In the genomic region with DNA sequence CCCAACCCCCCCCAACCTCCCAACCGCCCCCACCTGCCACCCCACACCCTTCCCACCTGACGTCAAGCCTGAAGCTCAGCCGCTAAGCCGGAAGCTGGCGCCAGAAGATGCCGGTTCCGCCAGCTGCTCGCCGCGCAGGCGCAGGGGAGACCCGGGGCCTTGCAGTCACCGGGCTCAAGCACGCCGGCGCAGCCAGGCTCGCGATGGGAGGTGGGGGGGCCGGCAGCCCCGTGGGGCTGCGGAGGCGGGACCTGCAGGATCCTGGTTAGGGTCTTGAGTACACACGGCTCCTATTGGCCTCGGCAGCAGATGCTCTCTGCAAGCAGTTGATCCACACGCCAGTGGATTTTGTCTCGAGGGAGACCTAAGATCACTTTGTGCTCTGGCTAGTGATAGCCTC, we compare ENCODE assay signal across 1 cellular context.
TF ChIP-seq lines count a peak whose summit lies in the region.

Gene LIG4 (minus strand): TSS at position 109 of the 400 bp plus-strand sequence. CDS start 4,268 bp downstream, outside the sequence.

TF ChIP-seq in HepG2, 621 proteins besides CTCF, POLR2A, EP300 and RAD21 (continued from another document and continues in another):
- TF ChIP-seq, protein P1, sequence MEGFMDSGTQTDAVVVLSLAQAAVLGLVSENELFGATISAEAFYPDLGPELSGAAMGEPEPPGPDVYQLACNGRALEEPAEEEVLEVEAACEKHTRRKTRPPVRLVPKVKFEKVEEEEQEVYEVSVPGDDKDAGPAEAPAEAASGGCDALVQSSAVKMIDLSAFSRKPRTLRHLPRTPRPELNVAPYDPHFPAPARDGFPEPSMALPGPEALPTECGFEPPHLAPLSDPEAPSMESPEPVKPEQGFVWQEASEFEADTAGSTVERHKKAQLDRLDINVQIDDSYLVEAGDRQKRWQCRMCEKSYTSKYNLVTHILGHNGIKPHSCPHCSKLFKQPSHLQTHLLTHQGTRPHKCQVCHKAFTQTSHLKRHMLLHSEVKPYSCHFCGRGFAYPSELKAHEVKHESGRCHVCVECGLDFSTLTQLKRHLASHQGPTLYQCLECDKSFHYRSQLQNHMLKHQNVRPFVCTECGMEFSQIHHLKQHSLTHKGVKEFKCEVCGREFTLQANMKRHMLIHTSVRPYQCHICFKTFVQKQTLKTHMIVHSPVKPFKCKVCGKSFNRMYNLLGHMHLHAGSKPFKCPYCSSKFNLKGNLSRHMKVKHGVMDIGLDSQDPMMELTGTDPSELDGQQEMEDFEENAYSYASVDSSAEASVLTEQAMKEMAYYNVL (CRISPR knock-in tag; IDR thresholded peaks at IDR 0.05; ENCODE audit: borderline replicate concordance) = no peak
- no peak for TF ChIP-seq YY1 (IDR thresholded peaks at IDR 0.05; ENCODE audit: insufficient read depth, insufficient replicate concordance, low read depth, low read length)
- TF ChIP-seq ZNF629 (CRISPR knock-in tag; conservative IDR thresholded peaks at IDR 0.05) = no peak
- no peak for TF ChIP-seq PPARG (CRISPR knock-in tag; conservative IDR thresholded peaks at IDR 0.05)
- TF ChIP-seq, protein P2, sequence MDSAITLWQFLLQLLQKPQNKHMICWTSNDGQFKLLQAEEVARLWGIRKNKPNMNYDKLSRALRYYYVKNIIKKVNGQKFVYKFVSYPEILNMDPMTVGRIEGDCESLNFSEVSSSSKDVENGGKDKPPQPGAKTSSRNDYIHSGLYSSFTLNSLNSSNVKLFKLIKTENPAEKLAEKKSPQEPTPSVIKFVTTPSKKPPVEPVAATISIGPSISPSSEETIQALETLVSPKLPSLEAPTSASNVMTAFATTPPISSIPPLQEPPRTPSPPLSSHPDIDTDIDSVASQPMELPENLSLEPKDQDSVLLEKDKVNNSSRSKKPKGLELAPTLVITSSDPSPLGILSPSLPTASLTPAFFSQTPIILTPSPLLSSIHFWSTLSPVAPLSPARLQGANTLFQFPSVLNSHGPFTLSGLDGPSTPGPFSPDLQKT (CRISPR knock-in tag; IDR thresholded peaks at IDR 0.05; ENCODE audit: borderline replicate concordance) = no peak
- TF ChIP-seq, protein P3, sequence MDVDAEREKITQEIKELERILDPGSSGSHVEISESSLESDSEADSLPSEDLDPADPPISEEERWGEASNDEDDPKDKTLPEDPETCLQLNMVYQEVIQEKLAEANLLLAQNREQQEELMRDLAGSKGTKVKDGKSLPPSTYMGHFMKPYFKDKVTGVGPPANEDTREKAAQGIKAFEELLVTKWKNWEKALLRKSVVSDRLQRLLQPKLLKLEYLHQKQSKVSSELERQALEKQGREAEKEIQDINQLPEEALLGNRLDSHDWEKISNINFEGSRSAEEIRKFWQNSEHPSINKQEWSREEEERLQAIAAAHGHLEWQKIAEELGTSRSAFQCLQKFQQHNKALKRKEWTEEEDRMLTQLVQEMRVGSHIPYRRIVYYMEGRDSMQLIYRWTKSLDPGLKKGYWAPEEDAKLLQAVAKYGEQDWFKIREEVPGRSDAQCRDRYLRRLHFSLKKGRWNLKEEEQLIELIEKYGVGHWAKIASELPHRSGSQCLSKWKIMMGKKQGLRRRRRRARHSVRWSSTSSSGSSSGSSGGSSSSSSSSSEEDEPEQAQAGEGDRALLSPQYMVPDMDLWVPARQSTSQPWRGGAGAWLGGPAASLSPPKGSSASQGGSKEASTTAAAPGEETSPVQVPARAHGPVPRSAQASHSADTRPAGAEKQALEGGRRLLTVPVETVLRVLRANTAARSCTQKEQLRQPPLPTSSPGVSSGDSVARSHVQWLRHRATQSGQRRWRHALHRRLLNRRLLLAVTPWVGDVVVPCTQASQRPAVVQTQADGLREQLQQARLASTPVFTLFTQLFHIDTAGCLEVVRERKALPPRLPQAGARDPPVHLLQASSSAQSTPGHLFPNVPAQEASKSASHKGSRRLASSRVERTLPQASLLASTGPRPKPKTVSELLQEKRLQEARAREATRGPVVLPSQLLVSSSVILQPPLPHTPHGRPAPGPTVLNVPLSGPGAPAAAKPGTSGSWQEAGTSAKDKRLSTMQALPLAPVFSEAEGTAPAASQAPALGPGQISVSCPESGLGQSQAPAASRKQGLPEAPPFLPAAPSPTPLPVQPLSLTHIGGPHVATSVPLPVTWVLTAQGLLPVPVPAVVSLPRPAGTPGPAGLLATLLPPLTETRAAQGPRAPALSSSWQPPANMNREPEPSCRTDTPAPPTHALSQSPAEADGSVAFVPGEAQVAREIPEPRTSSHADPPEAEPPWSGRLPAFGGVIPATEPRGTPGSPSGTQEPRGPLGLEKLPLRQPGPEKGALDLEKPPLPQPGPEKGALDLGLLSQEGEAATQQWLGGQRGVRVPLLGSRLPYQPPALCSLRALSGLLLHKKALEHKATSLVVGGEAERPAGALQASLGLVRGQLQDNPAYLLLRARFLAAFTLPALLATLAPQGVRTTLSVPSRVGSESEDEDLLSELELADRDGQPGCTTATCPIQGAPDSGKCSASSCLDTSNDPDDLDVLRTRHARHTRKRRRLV (CRISPR knock-in tag; IDR thresholded peaks at IDR 0.05) = no peak
- no peak for TF ChIP-seq ZNF451 (CRISPR knock-in tag; IDR thresholded peaks at IDR 0.05)
- TF ChIP-seq FOXK1 (CRISPR knock-in tag; IDR thresholded peaks at IDR 0.05; ENCODE audit: borderline replicate concordance, low read depth) = peak; percentile 62; the same call in 1 of the 2 replicates
- TF ChIP-seq NFIC (IDR thresholded peaks at IDR 0.05; ENCODE audit: low read length) = no peak
- TF ChIP-seq ZNF276 (CRISPR knock-in tag; IDR thresholded peaks at IDR 0.05; ENCODE audit: low read depth) = no peak
- no peak for TF ChIP-seq CEBPG (CRISPR knock-in tag; IDR thresholded peaks at IDR 0.05)
- TF ChIP-seq, protein P4, sequence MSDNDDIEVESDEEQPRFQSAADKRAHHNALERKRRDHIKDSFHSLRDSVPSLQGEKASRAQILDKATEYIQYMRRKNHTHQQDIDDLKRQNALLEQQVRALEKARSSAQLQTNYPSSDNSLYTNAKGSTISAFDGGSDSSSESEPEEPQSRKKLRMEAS (IDR thresholded peaks at IDR 0.05) = peak; percentile 82
- TF ChIP-seq NFRKB (IDR thresholded peaks at IDR 0.05) = no peak
- TF ChIP-seq MXD3 (CRISPR knock-in tag; IDR thresholded peaks at IDR 0.05) = 0 out of 2 replicates have a peak, but pooled peaks have one; percentile 21
- TF ChIP-seq CCDC6 (CRISPR knock-in tag; IDR thresholded peaks at IDR 0.05) = no peak
- TF ChIP-seq IRX3 (CRISPR knock-in tag; IDR thresholded peaks at IDR 0.05; ENCODE audit: borderline replicate concordance, low read depth) = no peak
- TF ChIP-seq, protein P5, sequence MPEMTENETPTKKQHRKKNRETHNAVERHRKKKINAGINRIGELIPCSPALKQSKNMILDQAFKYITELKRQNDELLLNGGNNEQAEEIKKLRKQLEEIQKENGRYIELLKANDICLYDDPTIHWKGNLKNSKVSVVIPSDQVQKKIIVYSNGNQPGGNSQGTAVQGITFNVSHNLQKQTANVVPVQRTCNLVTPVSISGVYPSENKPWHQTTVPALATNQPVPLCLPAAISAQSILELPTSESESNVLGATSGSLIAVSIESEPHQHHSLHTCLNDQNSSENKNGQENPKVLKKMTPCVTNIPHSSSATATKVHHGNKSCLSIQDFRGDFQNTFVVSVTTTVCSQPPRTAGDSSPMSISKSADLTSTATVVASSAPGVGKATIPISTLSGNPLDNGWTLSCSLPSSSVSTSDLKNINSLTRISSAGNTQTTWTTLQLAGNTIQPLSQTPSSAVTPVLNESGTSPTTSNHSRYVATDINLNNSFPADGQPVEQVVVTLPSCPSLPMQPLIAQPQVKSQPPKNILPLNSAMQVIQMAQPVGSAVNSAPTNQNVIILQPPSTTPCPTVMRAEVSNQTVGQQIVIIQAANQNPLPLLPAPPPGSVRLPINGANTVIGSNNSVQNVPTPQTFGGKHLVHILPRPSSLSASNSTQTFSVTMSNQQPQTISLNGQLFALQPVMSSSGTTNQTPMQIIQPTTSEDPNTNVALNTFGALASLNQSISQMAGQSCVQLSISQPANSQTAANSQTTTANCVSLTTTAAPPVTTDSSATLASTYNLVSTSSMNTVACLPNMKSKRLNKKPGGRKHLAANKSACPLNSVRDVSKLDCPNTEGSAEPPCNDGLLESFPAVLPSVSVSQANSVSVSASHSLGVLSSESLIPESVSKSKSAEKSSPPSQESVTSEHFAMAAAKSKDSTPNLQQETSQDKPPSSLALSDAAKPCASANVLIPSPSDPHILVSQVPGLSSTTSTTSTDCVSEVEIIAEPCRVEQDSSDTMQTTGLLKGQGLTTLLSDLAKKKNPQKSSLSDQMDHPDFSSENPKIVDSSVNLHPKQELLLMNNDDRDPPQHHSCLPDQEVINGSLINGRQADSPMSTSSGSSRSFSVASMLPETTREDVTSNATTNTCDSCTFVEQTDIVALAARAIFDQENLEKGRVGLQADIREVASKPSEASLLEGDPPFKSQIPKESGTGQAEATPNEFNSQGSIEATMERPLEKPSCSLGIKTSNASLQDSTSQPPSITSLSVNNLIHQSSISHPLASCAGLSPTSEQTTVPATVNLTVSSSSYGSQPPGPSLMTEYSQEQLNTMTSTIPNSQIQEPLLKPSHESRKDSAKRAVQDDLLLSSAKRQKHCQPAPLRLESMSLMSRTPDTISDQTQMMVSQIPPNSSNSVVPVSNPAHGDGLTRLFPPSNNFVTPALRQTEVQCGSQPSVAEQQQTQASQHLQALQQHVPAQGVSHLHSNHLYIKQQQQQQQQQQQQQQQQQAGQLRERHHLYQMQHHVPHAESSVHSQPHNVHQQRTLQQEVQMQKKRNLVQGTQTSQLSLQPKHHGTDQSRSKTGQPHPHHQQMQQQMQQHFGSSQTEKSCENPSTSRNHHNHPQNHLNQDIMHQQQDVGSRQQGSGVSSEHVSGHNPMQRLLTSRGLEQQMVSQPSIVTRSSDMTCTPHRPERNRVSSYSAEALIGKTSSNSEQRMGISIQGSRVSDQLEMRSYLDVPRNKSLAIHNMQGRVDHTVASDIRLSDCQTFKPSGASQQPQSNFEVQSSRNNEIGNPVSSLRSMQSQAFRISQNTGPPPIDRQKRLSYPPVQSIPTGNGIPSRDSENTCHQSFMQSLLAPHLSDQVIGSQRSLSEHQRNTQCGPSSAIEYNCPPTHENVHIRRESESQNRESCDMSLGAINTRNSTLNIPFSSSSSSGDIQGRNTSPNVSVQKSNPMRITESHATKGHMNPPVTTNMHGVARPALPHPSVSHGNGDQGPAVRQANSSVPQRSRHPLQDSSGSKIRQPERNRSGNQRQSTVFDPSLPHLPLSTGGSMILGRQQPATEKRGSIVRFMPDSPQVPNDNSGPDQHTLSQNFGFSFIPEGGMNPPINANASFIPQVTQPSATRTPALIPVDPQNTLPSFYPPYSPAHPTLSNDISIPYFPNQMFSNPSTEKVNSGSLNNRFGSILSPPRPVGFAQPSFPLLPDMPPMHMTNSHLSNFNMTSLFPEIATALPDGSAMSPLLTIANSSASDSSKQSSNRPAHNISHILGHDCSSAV (CRISPR knock-in tag; IDR thresholded peaks at IDR 0.05; ENCODE audit: borderline replicate concordance) = no peak
- no peak for TF ChIP-seq ZNF674 (CRISPR knock-in tag; IDR thresholded peaks at IDR 0.05; ENCODE audit: low read depth)
- TF ChIP-seq ZNF781 (CRISPR knock-in tag; IDR thresholded peaks at IDR 0.05; ENCODE audit: borderline replicate concordance, not compliant biosample characterization) = no peak
- no peak for TF ChIP-seq RELA (CRISPR knock-in tag; IDR thresholded peaks at IDR 0.05)
- no peak for TF ChIP-seq ZNF432 (CRISPR knock-in tag; IDR thresholded peaks at IDR 0.05; ENCODE audit: borderline replicate concordance)
- TF ChIP-seq KMT2B (CRISPR knock-in tag; IDR thresholded peaks at IDR 0.05) = peak; percentile 69
- TF ChIP-seq ARNT2 (CRISPR knock-in tag; IDR thresholded peaks at IDR 0.05; ENCODE audit: low read depth) = no peak
- TF ChIP-seq AHR (CRISPR knock-in tag; IDR thresholded peaks at IDR 0.05) = no peak
- no peak for TF ChIP-seq LCORL (IDR thresholded peaks at IDR 0.05)
- no peak for TF ChIP-seq LCORL (CRISPR knock-in tag; IDR thresholded peaks at IDR 0.05)
- TF ChIP-seq ZNF33B (CRISPR knock-in tag; IDR thresholded peaks at IDR 0.05) = no peak
- peak; percentile 46; the same call in 1 of the 2 replicates for TF ChIP-seq ZNF335 (CRISPR knock-in tag; IDR thresholded peaks at IDR 0.05)
- TF ChIP-seq ZNF83 (CRISPR knock-in tag; IDR thresholded peaks at IDR 0.05; ENCODE audit: borderline replicate concordance) = no peak
- TF ChIP-seq DR1 (CRISPR knock-in tag; IDR thresholded peaks at IDR 0.05) = no peak
- TF ChIP-seq SCMH1 (CRISPR knock-in tag; IDR thresholded peaks at IDR 0.05; ENCODE audit: borderline replicate concordance) = no peak
- TF ChIP-seq, protein P6, sequence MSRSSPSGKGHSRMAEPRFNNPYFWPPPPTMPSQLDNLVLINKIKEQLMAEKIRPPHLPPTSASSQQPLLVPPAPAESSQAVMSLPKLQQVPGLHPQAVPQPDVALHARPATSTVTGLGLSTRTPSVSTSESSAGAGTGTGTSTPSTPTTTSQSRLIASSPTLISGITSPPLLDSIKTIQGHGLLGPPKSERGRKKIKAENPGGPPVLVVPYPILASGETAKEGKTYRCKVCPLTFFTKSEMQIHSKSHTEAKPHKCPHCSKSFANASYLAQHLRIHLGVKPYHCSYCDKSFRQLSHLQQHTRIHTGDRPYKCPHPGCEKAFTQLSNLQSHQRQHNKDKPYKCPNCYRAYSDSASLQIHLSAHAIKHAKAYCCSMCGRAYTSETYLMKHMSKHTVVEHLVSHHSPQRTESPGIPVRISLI (CRISPR knock-in tag; IDR thresholded peaks at IDR 0.05; ENCODE audit: borderline replicate concordance) = no peak
- TF ChIP-seq ZNF383 (CRISPR knock-in tag; IDR thresholded peaks at IDR 0.05; ENCODE audit: borderline replicate concordance) = no peak
- TF ChIP-seq ZFX (CRISPR knock-in tag; IDR thresholded peaks at IDR 0.05; ENCODE audit: low read depth) = peak; percentile 67
- TF ChIP-seq ZNF430 (CRISPR knock-in tag; IDR thresholded peaks at IDR 0.05) = no peak
- no peak for TF ChIP-seq MAFG (CRISPR knock-in tag; IDR thresholded peaks at IDR 0.05)
- TF ChIP-seq CEBPB (IDR thresholded peaks at IDR 0.05; ENCODE audit: borderline replicate concordance, low read depth, low read length) = no peak
- TF ChIP-seq ZFY (CRISPR knock-in tag; IDR thresholded peaks at IDR 0.05) = peak; percentile 72
- TF ChIP-seq KLF11 (CRISPR knock-in tag; IDR thresholded peaks at IDR 0.05) = no peak
- TF ChIP-seq ZFP36L1 (CRISPR knock-in tag; IDR thresholded peaks at IDR 0.05) = no peak
- no peak for TF ChIP-seq PLSCR1 (CRISPR knock-in tag; IDR thresholded peaks at IDR 0.05; ENCODE audit: borderline replicate concordance)
